18 cellular contexts compared by ENCODE assay signal in the genomic region with DNA sequence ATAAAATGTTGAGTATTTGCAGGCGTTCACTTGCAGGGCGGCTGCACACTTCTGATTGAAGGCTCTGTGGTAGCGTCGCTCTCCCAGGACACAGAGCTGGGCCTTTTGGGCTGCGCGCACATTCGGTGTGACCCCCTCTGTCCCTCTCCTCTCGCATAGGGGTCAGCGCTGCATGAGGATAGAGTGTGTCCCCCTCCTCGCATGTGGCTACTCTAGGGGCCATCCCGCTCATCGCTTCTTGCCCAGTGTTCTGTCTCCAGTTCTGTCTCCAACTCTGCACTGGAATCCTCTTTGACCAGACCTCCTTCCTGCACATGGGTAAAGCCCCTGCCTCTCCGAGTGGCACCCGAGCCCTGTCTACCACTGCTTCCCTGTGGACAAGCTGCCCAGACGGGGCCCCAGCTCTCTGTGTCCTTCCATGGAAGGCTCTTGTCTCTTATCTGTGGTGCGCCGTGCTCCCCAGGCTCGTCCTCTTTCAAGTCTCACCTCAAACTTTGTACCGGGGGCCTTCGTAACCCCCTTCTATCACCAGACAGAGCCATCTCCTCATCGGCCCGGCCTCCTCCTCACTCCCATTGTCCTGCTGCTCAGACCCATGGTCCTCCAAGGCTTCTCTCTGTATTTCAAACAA.
"Had no signal": no experiment of that assay in that cellular context is flagged by ENCODE, and none has a peak within 500 bp of the region (broad histone marks: within the 10 kb centered on the region; RNA-seq: fewer than 3 reads in every experiment).

No MANE protein-coding gene starts in this region.

- ATAC-seq: effector memory CD8-positive, alpha-beta T cell; foreskin keratinocyte; heart left ventricle; lower lobe of right lung; stimulated activated effector memory CD8-positive, alpha-beta T cell treated with anti-CD3 and anti-CD28 coated beads, Interleukin-12 subunit alpha, Interleukin-12 subunit beta, amount 100 ng/mL, for 72 hours; stimulated activated naive CD8-positive, alpha-beta T cell treated with anti-CD3 and anti-CD28 coated beads, Interleukin-15, Interleukin-2, amounts not matched to agents 100 U/mL and 50 U/mL, for 24 hours had no signal

- DNase-seq: effector memory CD8-positive, alpha-beta T cell; erythroblast; foreskin keratinocyte; hypothalamus; left ventricle myocardium inferior; lower lobe of right lung; midbrain; nephron progenitor cell; small intestine; stimulated activated CD4-positive, alpha-beta T cell treated with anti-CD3 and anti-CD28 coated beads, Interleukin-12 subunit alpha, Interleukin-12 subunit beta, amount 100 ng/mL, for 4 hours; stimulated activated CD4-positive, alpha-beta T cell treated with anti-CD3 and anti-CD28 coated beads, Interleukin-2, amount 100 ng/mL, for 48 hours; stimulated activated naive CD8-positive, alpha-beta T cell treated with anti-CD3 and anti-CD28 coated beads, Interleukin-15, Interleukin-2, amounts not matched to agents 100 U/mL and 50 U/mL, for 24 hours had no signal

- H3K9me3 ChIP-seq: lower lobe of right lung, suprapubic skin had no signal

- H3K4me1 Mint-ChIP-seq: memory B cell; stimulated activated effector memory CD8-positive, alpha-beta T cell treated with anti-CD3 and anti-CD28 coated beads, Interleukin-12 subunit alpha, Interleukin-12 subunit beta, amount 100 ng/mL, for 72 hours had no signal

- H3K27ac ChIP-seq: foreskin keratinocyte, heart left ventricle, left ventricle myocardium inferior, lower lobe of right lung, suprapubic skin, tibial artery had no signal

- H3K4me3 ChIP-seq: heart left ventricle, left ventricle myocardium inferior, lower lobe of right lung, suprapubic skin, tibial artery had no signal

- H3K4me3 Mint-ChIP-seq: central memory CD8-positive, alpha-beta T cell; effector memory CD8-positive, alpha-beta T cell; memory B cell; nephron progenitor cell; stimulated activated effector memory CD8-positive, alpha-beta T cell treated with anti-CD3 and anti-CD28 coated beads, Interleukin-12 subunit alpha, Interleukin-12 subunit beta, amount 100 ng/mL, for 72 hours had no signal

- H3K4me1 ChIP-seq: foreskin keratinocyte, heart left ventricle, left ventricle myocardium inferior, lower lobe of right lung, suprapubic skin, tibial artery had no signal

- H3K27ac Mint-ChIP-seq: memory B cell; nephron progenitor cell; stimulated activated effector memory CD8-positive, alpha-beta T cell treated with anti-CD3 and anti-CD28 coated beads, Interleukin-12 subunit alpha, Interleukin-12 subunit beta, amount 100 ng/mL, for 72 hours had no signal

- H3K9me3 Mint-ChIP-seq: central memory CD8-positive, alpha-beta T cell; effector memory CD8-positive, alpha-beta T cell had no signal

- H3K36me3 ChIP-seq: heart left ventricle, left ventricle myocardium inferior, lower lobe of right lung, suprapubic skin, tibial artery had no signal
